18 cellular contexts compared by ENCODE assay signal in genomic region chr4:11338990-11339782, GRCh38.
A peak's percentile ranks its signal among the peaks of the same experiment; 100 is the strongest.
DNase-seq lines count a peak whose midpoint lies in the region; ATAC-seq, FAIRE-seq and TF ChIP-seq lines count a peak whose summit lies in the region.
"Had no signal": no experiment of that assay in that cellular context is flagged by ENCODE, and none has a peak within 500 bp of the region (broad histone marks: within the 10 kb centered on the region; RNA-seq: fewer than 3 reads in every experiment).

No MANE protein-coding gene starts in this region.

- peak; percentile 40 for ATAC-seq in HG03108 (IDR thresholded peaks at IDR 0.05; ENCODE audit: unreplicated experiment)
- no peak for ATAC-seq in upper lobe of right lung
- no peak for ATAC-seq in left lobe of liver

- no peak overlapping the region for H4K91ac ChIP-seq in neuronal stem cell (ENCODE audit: low read depth, low read length, poor library complexity)

- H2BK5ac ChIP-seq in neuronal stem cell (ENCODE audit: low read length) = no peak overlapping the region

- DNase-seq in COLO668 (lab: John Stamatoyannopoulos, UW; ENCODE audit: unreplicated experiment) (peak; percentile 32), GM19239 (ENCODE audit: insufficient read length, low spot score) (no peak), NCI-H345 treated with DMSO at 0.1 percent for 48 hours (lab: John Stamatoyannopoulos, UW; ENCODE audit: unreplicated experiment) (peak; percentile 27), upper lobe of right lung (no peak), neuronal stem cell (ENCODE audit: low spot score) (no peak), left lobe of liver (ENCODE audit: low spot score) (no peak)
- DNase-seq in stimulated activated CD8-positive, alpha-beta memory T cell treated with anti-CD3 and anti-CD28 coated beads, Interleukin-4, amount 100 ng/mL, for 48 hours = no peak
- DNase-seq: activated CD4-positive, CD25-positive, alpha-beta regulatory T cell treated with anti-CD3 and anti-CD28 coated beads, Interleukin-2, amount 50 U/mL, for 72 hours; activated CD8-positive, alpha-beta memory T cell treated with anti-CD3 and anti-CD28 coated beads, Interleukin-2, amount 50 U/mL, for 4 hours; activated naive CD4-positive, alpha-beta T cell treated with anti-CD3 and anti-CD28 coated beads, Interleukin-2, amount 50 U/mL, for 16 hours; Calu3; effector CD4-positive, alpha-beta T cell; GOT3; hypothalamus; NCI-H524 treated with DMSO at 0.1 percent for 48 hours; stimulated activated CD4-positive, alpha-beta T cell treated with anti-CD3 and anti-CD28 coated beads, Interleukin-12 subunit alpha, Interleukin-12 subunit beta, amount 100 ng/mL, for 4 hours; T-helper 2 cell had no signal

- intact Hi-C loops in upper lobe of right lung (cut with DNase I) = no loop called here

- TF ChIP-seq CTCF in upper lobe of right lung (IDR thresholded peaks at IDR 0.05) = no peak

- H3K4me2 ChIP-seq in neuronal stem cell (ENCODE audit: insufficient read depth, low read length, poor library complexity, severe bottlenecking) = no peak overlapping the region

- no peaks in the 10 kb centered on the region for H3K36me3 ChIP-seq in upper lobe of right lung
- H3K36me3 ChIP-seq in neuronal stem cell (replicated peaks in 1 of 2; ENCODE audit: control insufficient read depth in 2 of 2, insufficient read depth in 2 of 2, low read length in 2 of 2) = no peaks in the 10 kb centered on the region

- no peak overlapping the region for H3K4me3 ChIP-seq in upper lobe of right lung
- H3K4me3 ChIP-seq in neuronal stem cell (ENCODE audit: low read length in 2 of 2) = no peak overlapping the region

- no peaks in the 10 kb centered on the region for H3K9me3 ChIP-seq in upper lobe of right lung
- no peaks in the 10 kb centered on the region for H3K9me3 ChIP-seq in neuronal stem cell (replicated peaks in 1 of 2; ENCODE audit: control insufficient read depth in 2 of 2, insufficient read depth in 1 of 2, low read depth in 1 of 2, low read length in 2 of 2)

- no peak overlapping the region for H3K27ac ChIP-seq in upper lobe of right lung
- no peak overlapping the region for H3K27ac ChIP-seq in neuronal stem cell (replicated peaks; ENCODE audit: low read length)

- H2AK5ac ChIP-seq in neuronal stem cell (ENCODE audit: low read depth, low read length) = no peak overlapping the region

- H3K79me1 ChIP-seq in neuronal stem cell (ENCODE audit: low read depth, low read length) = no peaks in the 10 kb centered on the region

- no peak overlapping the region for H2BK15ac ChIP-seq in neuronal stem cell (ENCODE audit: low read length)

- H3K18ac ChIP-seq in neuronal stem cell (ENCODE audit: low read length) = no peak overlapping the region

- no peak overlapping the region for H4K8ac ChIP-seq in neuronal stem cell (ENCODE audit: low read depth, low read length)

- H3K23ac ChIP-seq in neuronal stem cell (ENCODE audit: low read depth, low read length, poor library complexity) = no peak overlapping the region

- no peak overlapping the region for H3K9ac ChIP-seq in neuronal stem cell (ENCODE audit: low read depth, low read length, poor library complexity)

- no CpG with 5 or more reads among the region's 5 CpGs for WGBS in neuronal stem cell (ENCODE audit: extremely low coverage in 2 of 2, insufficient read length in 2 of 2, insufficient replicate concordance in 1 of 2), 2 donors

- H3K27me3 ChIP-seq in upper lobe of right lung = no peaks in the 10 kb centered on the region
- H3K27me3 ChIP-seq in neuronal stem cell (ENCODE audit: control insufficient read depth in 3 of 3, insufficient read depth in 3 of 3, low read depth in 1 of 3, low read length in 3 of 3) = peaks cover 0 to 10% (median 0%) of the 10 kb centered on the region in 3 experiments

- H2AFZ ChIP-seq in neuronal stem cell (ENCODE audit: low read length) = no peak overlapping the region

- no peak overlapping the region for H3K4ac ChIP-seq in neuronal stem cell (ENCODE audit: low read length)

- H3K4me1 ChIP-seq in upper lobe of right lung (no peaks in the 10 kb centered on the region), neuronal stem cell (ENCODE audit: control insufficient read depth in 2 of 2, insufficient read depth in 1 of 2, low read depth in 1 of 2, low read length in 2 of 2) (peaks cover 2 to 4% of the 10 kb centered on the region in 2 donors)

- no peak overlapping the region for H3K14ac ChIP-seq in neuronal stem cell (ENCODE audit: low read length)

- FAIRE-seq in GM19239 (lab: Jason Lieb, UNC) = peak; percentile 64

- H2BK12ac ChIP-seq in neuronal stem cell (ENCODE audit: low read length) = no peak overlapping the region

- no peak overlapping the region for H2BK120ac ChIP-seq in neuronal stem cell (ENCODE audit: low read depth, low read length)

Comparison
In these comparisons a context has a peak if more than half of its experiments do, and no peak if none do; other contexts are left out.
1. DNase-seq: peak in COLO668 (single experiment) and NCI-H345 treated with DMSO at 0.1 percent for 48 hours (single experiment); none in GM19239 (single experiment), upper lobe of right lung (single experiment), neuronal stem cell (single experiment), stimulated activated CD8-positive, alpha-beta memory T cell treated with anti-CD3 and anti-CD28 coated beads, Interleukin-4, amount 100 ng/mL, for 48 hours (single experiment) and left lobe of liver (single experiment).